Comparison of ENCODE assay signal across 16 cellular contexts in genomic region chr6:126803769-126804168, GRCh38.
DNase-seq lines count a peak whose midpoint lies in the region; ATAC-seq and TF ChIP-seq lines count a peak whose summit lies in the region.
"Had no signal": no experiment of that assay in that cellular context is flagged by ENCODE, and none has a peak within 500 bp of the region (broad histone marks: within the 10 kb centered on the region; RNA-seq: fewer than 3 reads in every experiment).

No MANE protein-coding gene starts in this region.

- H3K4ac ChIP-seq in mesenchymal stem cell (ENCODE audit: low read depth in 1 of 2, low read length in 2 of 2) = no peak overlapping the region

- no peak overlapping the region for H3K23ac ChIP-seq in mesenchymal stem cell (ENCODE audit: low read length in 2 of 2)

- no peak overlapping the region for H4K8ac ChIP-seq in mesenchymal stem cell (ENCODE audit: low read length)

- H3K18ac ChIP-seq in mesenchymal stem cell (ENCODE audit: low read depth in 1 of 2, low read length in 2 of 2) = no peak overlapping the region

- no peak overlapping the region for H3K27ac ChIP-seq in mesenchymal stem cell (ENCODE audit: low read length, poor library complexity, severe bottlenecking)
- H3K27ac ChIP-seq: BLaER1 treated with 17β-estradiol and CSF1 and Interleukin-3, amounts not matched to agents 10 nM and 100 nM; GM23248; KMS-11; RWPE1; skin epidermis had no signal

- ATAC-seq in GM19023 (IDR thresholded peaks at IDR 0.05; ENCODE audit: unreplicated experiment) (peak; percentile 45), GM21825 (IDR thresholded peaks at IDR 0.05; ENCODE audit: unreplicated experiment) (peak; percentile 16), HG03103 (IDR thresholded peaks at IDR 0.05; ENCODE audit: low read depth, unreplicated experiment) (peak; percentile 35), HG03025 (IDR thresholded peaks at IDR 0.05; ENCODE audit: low FRiP score, unreplicated experiment) (no peak)
- ATAC-seq: stimulated activated naive CD8-positive, alpha-beta T cell treated with anti-CD3 and anti-CD28 coated beads, Interleukin-15, Interleukin-2, amounts not matched to agents 100 U/mL and 50 U/mL, for 24 hours had no signal

- no peaks in the 10 kb centered on the region for H3K36me3 ChIP-seq in mesenchymal stem cell (ENCODE audit: control insufficient read depth in 1 of 2, insufficient read depth in 2 of 2, low read depth in 1 of 2, low read length in 2 of 2)
- H3K36me3 ChIP-seq: BLaER1 treated with 17β-estradiol and CSF1 and Interleukin-3, amounts not matched to agents 10 nM and 100 nM had no signal

- no peaks in the 10 kb centered on the region for H3K9me3 ChIP-seq in mesenchymal stem cell (ENCODE audit: control insufficient read depth, low read length)
- H3K9me3 ChIP-seq: BLaER1 treated with 17β-estradiol and CSF1 and Interleukin-3, amounts not matched to agents 10 nM and 100 nM had no signal

- no peak for DNase-seq in mesenchymal stem cell
- DNase-seq in GM10266 (ENCODE audit: extremely low spot score) = no peak
- no peak for DNase-seq in KG1 (lab: John Stamatoyannopoulos, UW)
- DNase-seq: activated CD4-positive, CD25-positive, alpha-beta regulatory T cell treated with anti-CD3 and anti-CD28 coated beads, Interleukin-2, amount 50 U/mL, for 72 hours; activated naive CD8-positive, alpha-beta T cell treated with anti-CD3 and anti-CD28 coated beads, Interleukin-2, amount 10 ng/mL, durations not matched to agents 7 days and 5 days; immature natural killer cell; stimulated activated naive CD8-positive, alpha-beta T cell treated with anti-CD3 and anti-CD28 coated beads, Interleukin-15, Interleukin-2, amounts not matched to agents 100 U/mL and 50 U/mL, for 24 hours had no signal

- no peak overlapping the region for H2BK120ac ChIP-seq in mesenchymal stem cell (ENCODE audit: low read depth, low read length)

- no peaks in the 10 kb centered on the region for H3K27me3 ChIP-seq in mesenchymal stem cell (ENCODE audit: control insufficient read depth in 1 of 2, insufficient read depth in 1 of 2, low read length in 2 of 2)
- H3K27me3 ChIP-seq: BLaER1 treated with 17β-estradiol and CSF1 and Interleukin-3, amounts not matched to agents 10 nM and 100 nM had no signal

- H2BK5ac ChIP-seq in mesenchymal stem cell (ENCODE audit: low read depth, low read length, poor library complexity, severe bottlenecking) = no peak overlapping the region

- no peak overlapping the region for H2BK12ac ChIP-seq in mesenchymal stem cell (ENCODE audit: low read length in 2 of 2)

- no peaks in the 10 kb centered on the region for H3K4me1 ChIP-seq in mesenchymal stem cell (ENCODE audit: control insufficient read depth, insufficient read depth, low read depth, low read length)

- TF ChIP-seq CTCF in GM10266 (IDR thresholded peaks at IDR 0.05; ENCODE audit: control insufficient read depth, insufficient read depth, low read depth, missing control alignments) = no peak

- no peak overlapping the region for H3K4me2 ChIP-seq in mesenchymal stem cell (ENCODE audit: low read length, poor library complexity, severe bottlenecking)
- H3K4me2 ChIP-seq: BLaER1 treated with 17β-estradiol and CSF1 and Interleukin-3, amounts not matched to agents 10 nM and 100 nM; KMS-11 had no signal

- H2BK15ac ChIP-seq in mesenchymal stem cell (ENCODE audit: low read depth, poor library complexity, severe bottlenecking) = no peak overlapping the region

- WGBS in mesenchymal stem cell = 70% methylated on average over 2 of the region's 3 CpGs

- H2AFZ ChIP-seq in mesenchymal stem cell (ENCODE audit: low read depth, low read length) = no peak overlapping the region

- no peak overlapping the region for H3K4me3 ChIP-seq in mesenchymal stem cell (ENCODE audit: insufficient read depth in 1 of 2, low read depth in 1 of 2, low read length in 2 of 2)
- H3K4me3 ChIP-seq: BLaER1 treated with 17β-estradiol and CSF1 and Interleukin-3, amounts not matched to agents 10 nM and 100 nM; GM23248; skin epidermis had no signal

- H4K91ac ChIP-seq in mesenchymal stem cell (ENCODE audit: low read length) = no peak overlapping the region

- H3K79me1 ChIP-seq in mesenchymal stem cell (replicated peaks; ENCODE audit: low read length, poor library complexity, severe bottlenecking) = no peaks in the 10 kb centered on the region

- H3K14ac ChIP-seq in mesenchymal stem cell (ENCODE audit: low read length in 2 of 2) = no peak overlapping the region

- H2AK5ac ChIP-seq in mesenchymal stem cell (ENCODE audit: low read length, severe bottlenecking) = no peak overlapping the region

- H3K9ac ChIP-seq in mesenchymal stem cell (ENCODE audit: low read length) = peak overlapping the region; percentile 61
- H3K9ac ChIP-seq: BLaER1 treated with 17β-estradiol and CSF1 and Interleukin-3, amounts not matched to agents 10 nM and 100 nM; KMS-11 had no signal
